In the genomic region with DNA sequence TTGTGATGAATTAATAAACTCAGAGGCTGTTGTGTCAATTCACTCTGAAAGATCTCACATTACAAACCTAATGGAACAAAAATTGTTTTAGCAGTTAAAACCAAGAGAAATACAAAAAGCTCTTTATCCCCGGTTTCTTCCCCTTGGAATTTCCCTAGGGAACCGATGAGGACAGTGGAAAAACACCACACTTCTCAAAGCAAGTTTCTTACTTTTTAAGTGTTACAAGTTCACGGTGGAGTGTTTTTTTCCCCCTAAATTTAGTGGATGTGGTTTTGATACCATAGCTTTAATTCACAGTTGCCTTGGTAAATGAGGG, we compare ENCODE assay signal across 21 cellular contexts. TPM values are rescaled to one million over a fixed set of nuclear protein-coding genes. Genes with fewer than 3 reads are reported as not detected.
"Had no signal": no experiment of that assay in that cellular context is flagged by ENCODE, and none has a peak within 500 bp of the region (broad histone marks: within the 10 kb centered on the region; RNA-seq: fewer than 3 reads in every experiment).

No MANE protein-coding gene starts in this region.

- H3K9me3 ChIP-seq: breast epithelium, esophagus squamous epithelium, left lung, ovary, right lobe of liver, testis had no signal

- ATAC-seq: left lung; naive thymus-derived CD4-positive, alpha-beta T cell; stimulated activated memory B cell treated with anti-CD40 and anti-IgM and Interleukin-4, amounts not matched to agents 10 μg/mL and 1 μg/mL and 100 μg/mL, for 72 hours had no signal

- H3K36me3 ChIP-seq: breast epithelium, esophagus squamous epithelium, left lung, ovary had no signal

- H3K9me3 Mint-ChIP-seq: activated naive CD4-positive, alpha-beta T cell treated with anti-CD3 and anti-CD28 coated beads, Interleukin-2, amount 10 ng/mL, durations not matched to agents 7 days and 5 days; dendritic cell treated with granulocyte-macrophage colony-stimulating factor and Interleukin-4, amounts not matched to agents 40 ng/mL and 50 ng/mL, for 4 days; naive thymus-derived CD4-positive, alpha-beta T cell; T-helper 1 cell treated with Interleukin-12 subunit alpha and Interleukin-12 subunit beta and Interleukin-4 antibody, amounts not matched to agents 30 μg/mL and 1 μg/mL, for 36 hours had no signal

- H3K4me3 ChIP-seq: breast epithelium, esophagus squamous epithelium, left lung, ovary, right lobe of liver, testis had no signal

- H3K27ac ChIP-seq: breast epithelium, esophagus squamous epithelium, left lung, right lobe of liver, testis had no signal

- H3K4me1 ChIP-seq: breast epithelium, esophagus squamous epithelium, left lung, testis had no signal

- H3K4me3 Mint-ChIP-seq: activated naive CD4-positive, alpha-beta T cell treated with anti-CD3 and anti-CD28 coated beads, Interleukin-2, amount 10 ng/mL, durations not matched to agents 7 days and 5 days; dendritic cell treated with granulocyte-macrophage colony-stimulating factor and Interleukin-4, amounts not matched to agents 40 ng/mL and 50 ng/mL, for 4 days; naive thymus-derived CD4-positive, alpha-beta T cell; stimulated activated memory B cell treated with anti-CD40 and anti-IgM and Interleukin-4, amounts not matched to agents 10 μg/mL and 1 μg/mL and 100 μg/mL, for 72 hours; T-helper 1 cell treated with Interleukin-12 subunit alpha and Interleukin-12 subunit beta and Interleukin-4 antibody, amounts not matched to agents 30 μg/mL and 1 μg/mL, for 36 hours had no signal

- DNase-seq: activated CD4-positive, alpha-beta T cell treated with anti-CD3 and anti-CD28 coated beads, Interleukin-2, amount 50 U/mL, for 1 hour; activated CD4-positive, CD25-positive, alpha-beta regulatory T cell treated with anti-CD3 and anti-CD28 coated beads, Interleukin-2, amount 50 U/mL, for 72 hours; activated CD8-positive, alpha-beta memory T cell treated with anti-CD3 and anti-CD28 coated beads, Interleukin-2, amount 50 U/mL, for 48 hours; activated effector memory CD4-positive, alpha-beta T cell treated with Interleukin-2 at 50 U/mL for 16 hours; activated naive CD4-positive, alpha-beta T cell treated with anti-CD3 and anti-CD28 coated beads, Interleukin-2, amount 10 ng/mL, durations not matched to agents 7 days and 5 days; activated T-cell treated with anti-CD3 and anti-CD28 coated beads, Interleukin-2, amount 50 U/mL, for 48 hours; aorta; effector memory CD4-positive, alpha-beta T cell; esophagus squamous epithelium; hypothalamus; kidney; left lung; naive thymus-derived CD4-positive, alpha-beta T cell; ovary; right lobe of liver; stimulated activated CD4-positive, alpha-beta T cell treated with anti-CD3 and anti-CD28 coated beads, Interleukin-4, amount 100 ng/mL, for 4 hours; testis had no signal

- H3K27me3 ChIP-seq: breast epithelium, left lung, ovary, right lobe of liver, testis had no signal

- H3K36me3 Mint-ChIP-seq: activated naive CD4-positive, alpha-beta T cell treated with anti-CD3 and anti-CD28 coated beads, Interleukin-2, amount 10 ng/mL, durations not matched to agents 7 days and 5 days; stimulated activated memory B cell treated with anti-CD40 and anti-IgM and Interleukin-4, amounts not matched to agents 10 μg/mL and 1 μg/mL and 100 μg/mL, for 72 hours had no signal

- H3K4me1 Mint-ChIP-seq: activated naive CD4-positive, alpha-beta T cell treated with anti-CD3 and anti-CD28 coated beads, Interleukin-2, amount 10 ng/mL, durations not matched to agents 7 days and 5 days; naive thymus-derived CD4-positive, alpha-beta T cell; stimulated activated memory B cell treated with anti-CD40 and anti-IgM and Interleukin-4, amounts not matched to agents 10 μg/mL and 1 μg/mL and 100 μg/mL, for 72 hours had no signal

- H3K27ac Mint-ChIP-seq: activated naive CD4-positive, alpha-beta T cell treated with anti-CD3 and anti-CD28 coated beads, Interleukin-2, amount 10 ng/mL, durations not matched to agents 7 days and 5 days; dendritic cell treated with granulocyte-macrophage colony-stimulating factor and Interleukin-4, amounts not matched to agents 40 ng/mL and 50 ng/mL, for 4 days; naive thymus-derived CD4-positive, alpha-beta T cell; stimulated activated memory B cell treated with anti-CD40 and anti-IgM and Interleukin-4, amounts not matched to agents 10 μg/mL and 1 μg/mL and 100 μg/mL, for 72 hours; T-helper 1 cell treated with Interleukin-12 subunit alpha and Interleukin-12 subunit beta and Interleukin-4 antibody, amounts not matched to agents 30 μg/mL and 1 μg/mL, for 36 hours had no signal

RNA-seq across cellular contexts. Expression of a gene that starts 10.3 kb away (rescaled TPM):
- polyA plus RNA-seq: naive thymus-derived CD4-positive, alpha-beta T cell had no signal
